Comparison of ENCODE assay signal across 19 cellular contexts in genomic region chr19:32555786-32556185, GRCh38. TPM values are rescaled to one million over a fixed set of nuclear protein-coding genes. Genes with fewer than 3 reads are reported as not detected.
DNase-seq lines count a peak whose midpoint lies in the region; ATAC-seq, FAIRE-seq and TF ChIP-seq lines count a peak whose summit lies in the region.
"Had no signal": no experiment of that assay in that cellular context is flagged by ENCODE, and none has a peak within 500 bp of the region (broad histone marks: within the 10 kb centered on the region; RNA-seq: fewer than 3 reads in every experiment).

No MANE protein-coding gene starts in this region.

- H3K79me2 ChIP-seq in K562 (ENCODE audit: control insufficient read depth, insufficient read depth, low read length): no peaks in the 10 kb centered on the region

- no peaks in the 10 kb centered on the region for H3K9me3 Mint-ChIP-seq in activated CD4-positive, alpha-beta T cell treated with anti-CD3 and anti-CD28 coated beads for 36 hours (ENCODE audit: low read depth)
- H3K9me3 Mint-ChIP-seq: CD8-positive, alpha-beta memory T cell had no signal

- no peaks in the 10 kb centered on the region for H3K9me1 ChIP-seq in K562 (ENCODE audit: control insufficient read depth, insufficient read depth, low read length)

- no peaks in the 10 kb centered on the region for H3K9me3 ChIP-seq in K562 (replicated peaks; ENCODE audit: control insufficient read depth, insufficient read depth, low read depth, low read length)
- H3K9me3 ChIP-seq: BE2C, HAP-1 had no signal

- H3K9ac ChIP-seq in K562 (ENCODE audit: insufficient read depth in 1 of 2, low read depth in 2 of 2, low read length in 2 of 2): no peak overlapping the region

- no peak for TF ChIP-seq CTCF in K562 (IDR thresholded peaks at IDR 0.05 in 2 of 3, conservative IDR thresholded peaks at IDR 0.05 in 1 of 3; ENCODE audit: insufficient read depth in 2 of 3, low read depth in 1 of 3, low read length in 3 of 3)

- FAIRE-seq in K562 (lab: Jason Lieb, UNC): peak; percentile 61
- FAIRE-seq: GM12878 had no signal

- TF ChIP-seq POLR2A in K562 (conservative IDR thresholded peaks at IDR 0.05): no peak

- H3K4me1 ChIP-seq in K562 (replicated peaks in 1 of 2; ENCODE audit: control insufficient read depth in 2 of 2, insufficient read depth in 2 of 2, low read length in 2 of 2): no peaks in the 10 kb centered on the region
- H3K4me1 ChIP-seq: BE2C, HAP-1 had no signal

- H3K4me2 ChIP-seq in K562 (ENCODE audit: insufficient read depth, low read length): no peak overlapping the region

- no peak for DNase-seq in activated CD4-positive, alpha-beta T cell treated with anti-CD3 and anti-CD28 coated beads for 36 hours
- no peak for DNase-seq in activated CD4-positive, alpha-beta T cell treated with anti-CD3 and anti-CD28 coated beads, Interleukin-2, amount 50 U/mL, for 4 hours
- peak; percentile 11 for DNase-seq in NCI-H69 (lab: John Stamatoyannopoulos, UW)
- no peak for DNase-seq in K562 (ENCODE audit: extremely low read depth in 1 of 4, low spot score in 3 of 4)
- DNase-seq in Kasumi-1 (lab: John Stamatoyannopoulos, UW): no peak
- DNase-seq in HCEC 1CT: no peak
- DNase-seq: ACHN; BE2C; C1 segment of cervical spinal cord; CD4-positive, CD25-positive, alpha-beta regulatory T cell; CD8-positive, alpha-beta memory T cell; COR-L47; DMS 273 treated with DMSO at 0.1 percent for 48 hours; DMS53; DND-41; EL had no signal

- in situ Hi-C loops in K562 (cut with MboI): no loop called here

- intact Hi-C loops in activated CD4-positive, alpha-beta T cell treated with anti-CD3 and anti-CD28 coated beads for 36 hours (cut with DNase I, micrococcal nuclease): no loop called here
- intact Hi-C loops in K562 (cut with micrococcal nuclease): no loop called here

- POLR2A ChIA-PET in activated CD4-positive, alpha-beta T cell treated with anti-CD3 and anti-CD28 coated beads for 36 hours (lab: Charles Lee): no interaction called here
- POLR2A ChIA-PET in K562 (lab: Yijun Ruan, JAX): no interaction called here

- H4K20me1 ChIP-seq in K562 (replicated peaks; ENCODE audit: control insufficient read depth, insufficient read depth, low read length): no peaks in the 10 kb centered on the region

- H3K27ac Mint-ChIP-seq in activated CD4-positive, alpha-beta T cell treated with anti-CD3 and anti-CD28 coated beads for 36 hours: no peak overlapping the region
- H3K27ac Mint-ChIP-seq: CD4-positive, CD25-positive, alpha-beta regulatory T cell had no signal

- no peaks in the 10 kb centered on the region for H3K36me3 Mint-ChIP-seq in activated CD4-positive, alpha-beta T cell treated with anti-CD3 and anti-CD28 coated beads for 36 hours (ENCODE audit: low read depth)
- H3K36me3 Mint-ChIP-seq: CD4-positive, CD25-positive, alpha-beta regulatory T cell; CD8-positive, alpha-beta memory T cell had no signal

- H3K4me3 Mint-ChIP-seq in activated CD4-positive, alpha-beta T cell treated with anti-CD3 and anti-CD28 coated beads for 36 hours: no peak overlapping the region
- H3K4me3 Mint-ChIP-seq: CD4-positive, CD25-positive, alpha-beta regulatory T cell; CD8-positive, alpha-beta memory T cell had no signal

- TF ChIP-seq EP300 in K562 (IDR thresholded peaks at IDR 0.05; ENCODE audit: low read length): no peak

- H3K36me3 ChIP-seq in K562 (ENCODE audit: control insufficient read depth, insufficient read depth, low read length): no peaks in the 10 kb centered on the region
- H3K36me3 ChIP-seq: BE2C, HAP-1 had no signal

- no TSS peak for BruUV-seq in K562 (replicated peaks; lab: Mats Ljungman, UMichigan)

- H3K4me1 Mint-ChIP-seq in activated CD4-positive, alpha-beta T cell treated with anti-CD3 and anti-CD28 coated beads for 36 hours: no peaks in the 10 kb centered on the region
- H3K4me1 Mint-ChIP-seq: CD4-positive, CD25-positive, alpha-beta regulatory T cell; CD8-positive, alpha-beta memory T cell had no signal

- CTCF ChIA-PET in activated CD4-positive, alpha-beta T cell treated with anti-CD3 and anti-CD28 coated beads for 36 hours (lab: Charles Lee): no interaction called here
- CTCF ChIA-PET in K562 (lab: Yijun Ruan, JAX; ENCODE audit: low intra/inter-chr PET ratio): no interaction called here

- no peak overlapping the region for H3K27ac ChIP-seq in K562 (ENCODE audit: extremely low read depth, low read depth, low read length)
- H3K27ac ChIP-seq: HL-60 had no signal

- H2AFZ ChIP-seq in K562 (ENCODE audit: low read depth, low read length): no peak overlapping the region

- H3K27me3 Mint-ChIP-seq in activated CD4-positive, alpha-beta T cell treated with anti-CD3 and anti-CD28 coated beads for 36 hours: peaks cover 3% of the 10 kb centered on the region

- no peak for TF ChIP-seq RAD21 in K562 (CRISPR knock-in tag; conservative IDR thresholded peaks at IDR 0.05 in 1 of 2, IDR thresholded peaks at IDR 0.05 in 1 of 2)

- WGBS in K562 (ENCODE audit: insufficient coverage, low coverage, missing lambda C conversion rate): 33% methylated on average over 1 of the region's 1 CpG

- H3K4me3 ChIP-seq in K562: no peak overlapping the region
- H3K4me3 ChIP-seq: GM12878, HAP-1 had no signal

- ATAC-seq in activated CD4-positive, alpha-beta T cell treated with anti-CD3 and anti-CD28 coated beads for 36 hours: peak; percentile 33
- no peak for ATAC-seq in K562
- ATAC-seq: GM12878 had no signal

- H3K27me3 ChIP-seq in K562 (ENCODE audit: control insufficient read depth in 2 of 2, insufficient read depth in 2 of 2, low read length in 2 of 2): peaks cover 11 to 17% of the 10 kb centered on the region in 2 experiments; a peak in 3 of 5 replicates
- H3K27me3 ChIP-seq: BE2C had no signal

TF ChIP-seq in K562, 482 proteins besides CTCF, POLR2A, EP300 and RAD21 (continues in another document):
- TF ChIP-seq HOXB6 (CRISPR knock-in tag; IDR thresholded peaks at IDR 0.05; ENCODE audit: borderline replicate concordance): no peak
- TF ChIP-seq MBD2 (IDR thresholded peaks at IDR 0.05; ENCODE audit: borderline replicate concordance, low read depth): no peak
- TF ChIP-seq ZNF277 (CRISPR knock-in tag; IDR thresholded peaks at IDR 0.05; ENCODE audit: borderline replicate concordance): no peak
- no peak for TF ChIP-seq ESRRB (CRISPR knock-in tag; IDR thresholded peaks at IDR 0.05; ENCODE audit: borderline replicate concordance)
- no peak for TF ChIP-seq TRIM24 (IDR thresholded peaks at IDR 0.05)
- no peak for TF ChIP-seq MCM3 (IDR thresholded peaks at IDR 0.05)
- TF ChIP-seq RBFOX2 (IDR thresholded peaks at IDR 0.05; ENCODE audit: low read depth, low read length): no peak
- no peak for TF ChIP-seq E4F1 (CRISPR knock-in tag; IDR thresholded peaks at IDR 0.05; ENCODE audit: borderline replicate concordance)
- no peak for TF ChIP-seq TAF7 (tag; IDR thresholded peaks at IDR 0.05)
- TF ChIP-seq ZNF197 (CRISPR knock-in tag; IDR thresholded peaks at IDR 0.05; ENCODE audit: low read depth): no peak
- TF ChIP-seq GATA2 (CRISPR knock-in tag; IDR thresholded peaks at IDR 0.05): no peak

RNA-seq across cellular contexts. Expression of gene PDCD5, which starts 25.2 kb away (rescaled TPM):
- total RNA-seq in activated CD4-positive, alpha-beta T cell treated with anti-CD3 and anti-CD28 coated beads for 36 hours: 100 to 1,000 TPM; 268 to 272 TPM
- total RNA-seq in K562 (2011; cell fraction: chromatin; rRNA removed; ENCODE audit: low replicate concordance): 45.7 and 91.9 TPM in 2 replicates
- 29.2 and 32.2 TPM in 2 replicates for total RNA-seq in K562 (2011; cell fraction: nucleolus; rRNA removed)
- total RNA-seq in K562 (2011; cell fraction: nucleoplasm; rRNA removed): 60.5 and 91.6 TPM in 2 replicates
- 303 and 310 TPM in 2 replicates for total RNA-seq in K562 (2014; rRNA removed)
- total RNA-seq in K562 (2014; rRNA removed; fragmentation: Illumina TruSeq; extraction: Trizol): 269 and 303 TPM in 2 replicates
- total RNA-seq in K562 (2015; rRNA removed; fragmentation: Illumina TruSeq; extraction: Trizol): 305 TPM in 2 replicates
- total RNA-seq in K562 (2021): 188 and 196 TPM in 2 replicates
- polyA plus RNA-seq in K562 (2011; rRNA removed): 88.3 and 122 TPM in 2 replicates
- 55.9 and 73.1 TPM in 2 replicates for polyA plus RNA-seq in K562 (2011; cell fraction: cytosol; rRNA removed)
- polyA plus RNA-seq in K562 (2011; cell fraction: nucleus; rRNA removed): 87.4 and 131 TPM in 2 replicates
- 161 and 381 TPM in 2 replicates for polyA plus RNA-seq in K562 (2012)
- 308 and 322 TPM in 2 replicates for polyA plus RNA-seq in K562 (2014; fragmentation: Illumina TruSeq; extraction: Trizol)
- 100 to 1,000 TPM; 136 to 185 TPM for polyA plus RNA-seq in K562 (2014; fragmentation: Nextera tagmentation; extraction: Ambion mirVana)
- 279 and 322 TPM in 2 replicates for polyA plus RNA-seq in K562 (2014; rRNA removed)
- polyA minus RNA-seq in K562 (2011; rRNA and poly(A)+ RNA removed): 42.9 and 46.1 TPM in 2 replicates
- 39.9 and 64.4 TPM in 2 replicates for polyA minus RNA-seq in K562 (2011; cell fraction: cytosol; rRNA and poly(A)+ RNA removed)
- polyA minus RNA-seq in K562 (2011; cell fraction: nucleus; rRNA and poly(A)+ RNA removed): 17.5 and 34.4 TPM in 2 replicates
